9 cellular contexts compared by ENCODE assay signal in genomic region chr11:118620529-118621070, GRCh38. TPM values are rescaled to one million over a fixed set of nuclear protein-coding genes. Genes with fewer than 3 reads are reported as not detected.
DNase-seq lines count a peak whose midpoint lies in the region; ATAC-seq, FAIRE-seq and TF ChIP-seq lines count a peak whose summit lies in the region.
"Had no signal": no experiment of that assay in that cellular context is flagged by ENCODE, and none has a peak within 500 bp of the region (broad histone marks: within the 10 kb centered on the region; RNA-seq: fewer than 3 reads in every experiment).

No MANE protein-coding gene starts in this region.

- no peak overlapping the region for H2AFZ ChIP-seq in GM12878 (ENCODE audit: control insufficient read depth, low read depth, low read length)

- H3K27me3 Mint-ChIP-seq in activated CD4-positive, alpha-beta T cell treated with anti-CD3 and anti-CD28 coated beads for 36 hours: peaks cover 8% of the 10 kb centered on the region

- SMC1A ChIA-PET in GM12878 (lab: Charles Lee; ENCODE audit: uncharacterized antibody, unreplicated experiment): no interaction called here

- in situ Hi-C loops in GM12878 (cut with MboI): no loop called here

- no peak overlapping the region for H3K27ac Mint-ChIP-seq in activated CD4-positive, alpha-beta T cell treated with anti-CD3 and anti-CD28 coated beads for 36 hours
- H3K27ac Mint-ChIP-seq: CD4-positive, CD25-positive, alpha-beta regulatory T cell had no signal

- H3K27ac ChIP-seq in GM12878 (ENCODE audit: control insufficient read depth, insufficient read depth) (no peak overlapping the region), thymus (ENCODE audit: low read depth) (no peak overlapping the region)

- RAD21 ChIA-PET in GM12878 (lab: Charles Lee; ENCODE audit: unreplicated experiment): no interaction called here

- peak overlapping the region; percentile 39 for H3K4me3 Mint-ChIP-seq in activated CD4-positive, alpha-beta T cell treated with anti-CD3 and anti-CD28 coated beads for 36 hours

- H4K20me1 ChIP-seq in GM12878 (ENCODE audit: control insufficient read depth, insufficient read depth): no peaks in the 10 kb centered on the region

- TF ChIP-seq RAD21 in GM12878 (IDR thresholded peaks at IDR 0.05; ENCODE audit: insufficient read depth, low read depth, low read length): no peak

- H3K36me3 ChIP-seq in GM12878 (ENCODE audit: control insufficient read depth in 2 of 2, insufficient read depth in 2 of 2, low read length in 1 of 2) (no peaks in the 10 kb centered on the region), thymus (ENCODE audit: control insufficient read depth, insufficient read depth) (no peaks in the 10 kb centered on the region)

- H3K27me3 ChIP-seq in GM12878 (replicated peaks in 1 of 2; ENCODE audit: control insufficient read depth in 2 of 2, insufficient read depth in 2 of 2, low read length in 1 of 2) (peaks cover 5 to 6% of the 10 kb centered on the region in 2 experiments), thymus (ENCODE audit: control insufficient read depth, insufficient read depth) (no peaks in the 10 kb centered on the region)

- H3K9me3 Mint-ChIP-seq in activated CD4-positive, alpha-beta T cell treated with anti-CD3 and anti-CD28 coated beads for 36 hours (ENCODE audit: low read depth): no peaks in the 10 kb centered on the region
- H3K9me3 Mint-ChIP-seq: CD4-positive, CD25-positive, alpha-beta regulatory T cell had no signal

- CTCF ChIA-PET in activated CD4-positive, alpha-beta T cell treated with anti-CD3 and anti-CD28 coated beads for 36 hours (lab: Charles Lee): interaction anchor here (0.5 to 1.8 kb wide), 4 partner anchors 11 to 564 kb away, joined by 3 to 8 read pairs (median 4); no protein-coding TSS in a partner anchor
- CTCF ChIA-PET in GM12878 (lab: Yijun Ruan, JAX): no interaction called here

- TF ChIP-seq CTCF in GM12878 (IDR thresholded peaks at IDR 0.05 in 2 of 3, conservative IDR thresholded peaks at IDR 0.05 in 1 of 3; ENCODE audit: control insufficient read depth in 2 of 3, extremely low read depth in 1 of 3, insufficient read depth in 1 of 3, low read depth in 3 of 3, low read length in 3 of 3): no peak

- no peak for ATAC-seq in activated CD4-positive, alpha-beta T cell treated with anti-CD3 and anti-CD28 coated beads for 36 hours
- ATAC-seq in GM12878: peak; percentile 23; the same call in 1 of the 3 replicates

- no peak for DNase-seq in activated CD4-positive, alpha-beta T cell treated with anti-CD3 and anti-CD28 coated beads for 36 hours
- DNase-seq in activated CD4-positive, alpha-beta T cell treated with anti-CD3 and anti-CD28 coated beads, Interleukin-2, amount 50 U/mL, for 48 hours: no peak
- no peak for DNase-seq in GM12878 (ENCODE audit: low read depth, low spot score)
- DNase-seq in kidney tubule cell (ENCODE audit: low spot score): peak; percentile 55
- DNase-seq in NCI-H2107 treated with DMSO at 0.1 percent for 48 hours (lab: John Stamatoyannopoulos, UW; ENCODE audit: unreplicated experiment): no peak
- no peak for DNase-seq in NCI-H1417 (lab: John Stamatoyannopoulos, UW)
- no peak for DNase-seq in midbrain (lab: John Stamatoyannopoulos, UW)

- WGBS in GM12878 (ENCODE audit: insufficient coverage, insufficient replicate concordance, low lambda C conversion rate, missing lambda C conversion rate): 42% methylated on average over 7 of the region's 7 CpGs
- WGBS in thymus: 81% methylated on average over 7 of the region's 7 CpGs

- no peaks in the 10 kb centered on the region for H3K79me2 ChIP-seq in GM12878 (ENCODE audit: control insufficient read depth, insufficient read depth, low read length)

- TF ChIP-seq POLR2A in GM12878 (IDR thresholded peaks at IDR 0.05; ENCODE audit: low read depth, low read length): no peak

- H3K4me1 ChIP-seq in GM12878 (ENCODE audit: control insufficient read depth, insufficient read depth, low read length) (no peaks in the 10 kb centered on the region), thymus (ENCODE audit: control insufficient read depth, insufficient read depth, low read length) (peaks cover 25% of the 10 kb centered on the region)

- no peaks in the 10 kb centered on the region for H3K9me3 ChIP-seq in GM12878 (replicated peaks; ENCODE audit: control insufficient read depth, insufficient read depth, low read length)
- no peaks in the 10 kb centered on the region for H3K9me3 ChIP-seq in thymus (ENCODE audit: control insufficient read depth)

- intact Hi-C loops in activated CD4-positive, alpha-beta T cell treated with anti-CD3 and anti-CD28 coated beads for 36 hours (cut with DNase I, micrococcal nuclease): no loop called here
- intact Hi-C loops in GM12878 (cut with micrococcal nuclease; ENCODE audit: unreplicated experiment): no loop called here

- POLR2A ChIA-PET in activated CD4-positive, alpha-beta T cell treated with anti-CD3 and anti-CD28 coated beads for 36 hours (lab: Charles Lee): interaction anchor here (1.3 kb wide), 1 partner anchor 12 kb away, joined by 5 read pairs; no protein-coding TSS in a partner anchor
- POLR2A ChIA-PET in GM12878 (lab: Charles Lee): no interaction called here

- TF ChIP-seq EP300 in GM12878 (IDR thresholded peaks at IDR 0.05; ENCODE audit: borderline replicate concordance in 1 of 2, control insufficient read depth in 1 of 2, low read depth in 2 of 2, low read length in 2 of 2): no peak

- H3K4me2 ChIP-seq in GM12878 (ENCODE audit: control insufficient read depth, insufficient read depth): no peak overlapping the region

- no peaks in the 10 kb centered on the region for H3K36me3 Mint-ChIP-seq in activated CD4-positive, alpha-beta T cell treated with anti-CD3 and anti-CD28 coated beads for 36 hours (ENCODE audit: low read depth)

- H3K9ac ChIP-seq in GM12878 (ENCODE audit: control insufficient read depth, insufficient read depth, low read length): no peak overlapping the region

- peaks cover 12% of the 10 kb centered on the region for H3K4me1 Mint-ChIP-seq in activated CD4-positive, alpha-beta T cell treated with anti-CD3 and anti-CD28 coated beads for 36 hours

- FAIRE-seq in GM12878 (lab: Jason Lieb, UNC): no peak

- no TSS peak for BruUV-seq in GM12878 (replicated peaks; lab: Mats Ljungman, UMichigan)

- H3K4me3 ChIP-seq in GM12878 (no peak overlapping the region), thymus (ENCODE audit: low read length) (peak overlapping the region; percentile 44)

RNA-seq across cellular contexts. Expression of gene PHLDB1, which starts 13.2 kb away (rescaled TPM):
- total RNA-seq in activated CD4-positive, alpha-beta T cell treated with anti-CD3 and anti-CD28 coated beads for 36 hours: 1 to 10 TPM; 1.7 to 2.7 TPM
- 0.22 and 0.46 TPM in 2 replicates for total RNA-seq in GM12878 (2013; cell fraction: nucleolus; rRNA removed)
- total RNA-seq in GM12878 (2014; rRNA removed): 0.06 TPM in 1 of 2 replicates, not detected in the other
- total RNA-seq in GM12878 (2014; rRNA removed; fragmentation: Illumina TruSeq; extraction: Trizol): not detected in 2 replicates
- 0.23 and 0.27 TPM in 2 replicates for total RNA-seq in GM12878 (2021)
- not detected for polyA plus RNA-seq in GM12878 (2011; ENCODE audit: low read depth)
- polyA plus RNA-seq in GM12878 (2011; rRNA removed): 0.19 and 0.20 TPM in 2 replicates
- polyA plus RNA-seq in GM12878 (2011; cell fraction: cytosol; rRNA removed): 0.06 and 0.12 TPM in 2 replicates
- 0.35 and 0.52 TPM in 2 replicates for polyA plus RNA-seq in GM12878 (2011; cell fraction: nucleus; rRNA removed)
- 0.08 TPM in 1 of 2 replicates, not detected in the other for polyA plus RNA-seq in GM12878 (2012)
- polyA plus RNA-seq in GM12878 (2014; fragmentation: Illumina TruSeq; extraction: Trizol): 0.03 TPM in 1 of 2 replicates, not detected in the other
- polyA plus RNA-seq in GM12878 (2014; fragmentation: Nextera tagmentation; extraction: Ambion mirVana): not detected
- not detected in 2 replicates for polyA plus RNA-seq in GM12878 (2014; rRNA removed)
- under 1 TPM; 0.17 to 0.26 TPM for polyA plus RNA-seq in GM12878 (2016; fragmentation: Nextera tagmentation; extraction: Ambion mirVana)
- polyA minus RNA-seq in GM12878 (2011; rRNA and poly(A)+ RNA removed): 0.52 and 0.66 TPM in 2 replicates
- not detected in 2 replicates for polyA minus RNA-seq in GM12878 (2011; cell fraction: cytosol; rRNA and poly(A)+ RNA removed)
- polyA minus RNA-seq in GM12878 (2011; cell fraction: nucleus; rRNA and poly(A)+ RNA removed): 0.12 and 0.77 TPM in 2 replicates
- 14.0 TPM for polyA plus RNA-seq in thymus

RNA-seq across cellular contexts. Expression of gene ARCN1, which starts 48.4 kb away (rescaled TPM):
- total RNA-seq in activated CD4-positive, alpha-beta T cell treated with anti-CD3 and anti-CD28 coated beads for 36 hours: 100 to 1,000 TPM; 148 to 154 TPM
- 40.2 and 41.9 TPM in 2 replicates for total RNA-seq in GM12878 (2013; cell fraction: nucleolus; rRNA removed)
- 72.6 and 79.6 TPM in 2 replicates for total RNA-seq in GM12878 (2014; rRNA removed)
- total RNA-seq in GM12878 (2014; rRNA removed; fragmentation: Illumina TruSeq; extraction: Trizol): 88.9 and 99.6 TPM in 2 replicates
- total RNA-seq in GM12878 (2021): 116 and 118 TPM in 2 replicates
- 77.4 TPM for polyA plus RNA-seq in GM12878 (2011; ENCODE audit: low read depth)
- polyA plus RNA-seq in GM12878 (2011; rRNA removed): 172 and 177 TPM in 2 replicates
- 133 and 164 TPM in 2 replicates for polyA plus RNA-seq in GM12878 (2011; cell fraction: cytosol; rRNA removed)
- 34.7 and 45.2 TPM in 2 replicates for polyA plus RNA-seq in GM12878 (2011; cell fraction: nucleus; rRNA removed)
- 84.9 and 97.1 TPM in 2 replicates for polyA plus RNA-seq in GM12878 (2012)
- polyA plus RNA-seq in GM12878 (2014; fragmentation: Illumina TruSeq; extraction: Trizol): 152 and 180 TPM in 2 replicates
- 10 to 100 TPM; 33.3 to 47.4 TPM for polyA plus RNA-seq in GM12878 (2014; fragmentation: Nextera tagmentation; extraction: Ambion mirVana)
- 90.3 and 103 TPM in 2 replicates for polyA plus RNA-seq in GM12878 (2014; rRNA removed)
- polyA plus RNA-seq in GM12878 (2016; fragmentation: Nextera tagmentation; extraction: Ambion mirVana): 100 to 1,000 TPM; 109 to 114 TPM
- polyA minus RNA-seq in GM12878 (2011; rRNA and poly(A)+ RNA removed): 132 and 165 TPM in 2 replicates
- polyA minus RNA-seq in GM12878 (2011; cell fraction: cytosol; rRNA and poly(A)+ RNA removed): 48.4 and 55.4 TPM in 2 replicates
- 10.6 and 15.8 TPM in 2 replicates for polyA minus RNA-seq in GM12878 (2011; cell fraction: nucleus; rRNA and poly(A)+ RNA removed)
- polyA plus RNA-seq in thymus: 75.9 TPM

RNA-seq across cellular contexts. Expression of gene IFT46, which starts 54.9 kb away (rescaled TPM):
- 10 to 100 TPM; 18.7 to 25.4 TPM for total RNA-seq in activated CD4-positive, alpha-beta T cell treated with anti-CD3 and anti-CD28 coated beads for 36 hours
- total RNA-seq in GM12878 (2013; cell fraction: nucleolus; rRNA removed): 16.4 TPM in 2 replicates
- 15.4 and 19.3 TPM in 2 replicates for total RNA-seq in GM12878 (2014; rRNA removed)
- 15.0 and 15.3 TPM in 2 replicates for total RNA-seq in GM12878 (2014; rRNA removed; fragmentation: Illumina TruSeq; extraction: Trizol)
- 10.3 and 11.2 TPM in 2 replicates for total RNA-seq in GM12878 (2021)
- polyA plus RNA-seq in GM12878 (2011; ENCODE audit: low read depth): 8.8 TPM
- polyA plus RNA-seq in GM12878 (2011; rRNA removed): 26.6 and 29.7 TPM in 2 replicates
- polyA plus RNA-seq in GM12878 (2011; cell fraction: cytosol; rRNA removed): 22.1 and 22.6 TPM in 2 replicates
- 15.3 and 18.3 TPM in 2 replicates for polyA plus RNA-seq in GM12878 (2011; cell fraction: nucleus; rRNA removed)
- polyA plus RNA-seq in GM12878 (2012): 9.4 and 10.4 TPM in 2 replicates
- 16.8 and 23.4 TPM in 2 replicates for polyA plus RNA-seq in GM12878 (2014; fragmentation: Illumina TruSeq; extraction: Trizol)
- polyA plus RNA-seq in GM12878 (2014; fragmentation: Nextera tagmentation; extraction: Ambion mirVana): 10 to 100 TPM; 19.4 to 21.6 TPM
- 12.6 and 14.5 TPM in 2 replicates for polyA plus RNA-seq in GM12878 (2014; rRNA removed)
- polyA plus RNA-seq in GM12878 (2016; fragmentation: Nextera tagmentation; extraction: Ambion mirVana): 10 to 100 TPM; 14.2 to 16.6 TPM
- polyA minus RNA-seq in GM12878 (2011; rRNA and poly(A)+ RNA removed): 22.0 and 23.3 TPM in 2 replicates
- 4.9 and 9.5 TPM in 2 replicates for polyA minus RNA-seq in GM12878 (2011; cell fraction: cytosol; rRNA and poly(A)+ RNA removed)
- polyA minus RNA-seq in GM12878 (2011; cell fraction: nucleus; rRNA and poly(A)+ RNA removed): 4.2 and 5.4 TPM in 2 replicates
- 29.2 TPM for polyA plus RNA-seq in thymus

RNA-seq across cellular contexts. Expression of gene TREH, which starts 58.9 kb away (rescaled TPM):
- not detected for total RNA-seq in activated CD4-positive, alpha-beta T cell treated with anti-CD3 and anti-CD28 coated beads for 36 hours
- not detected in 2 replicates for total RNA-seq in GM12878 (2013; cell fraction: nucleolus; rRNA removed)
- total RNA-seq in GM12878 (2014; rRNA removed) (not detected in 2 replicates), GM12878 (2014; rRNA removed; fragmentation: Illumina TruSeq; extraction: Trizol) (not detected in 2 replicates), GM12878 (2021) (not detected in 2 replicates)
- polyA plus RNA-seq in GM12878 (2011; ENCODE audit: low read depth): not detected
- polyA plus RNA-seq in GM12878 (2011; rRNA removed) (not detected in 2 replicates), GM12878 (2014; fragmentation: Illumina TruSeq; extraction: Trizol) (not detected in 2 replicates), GM12878 (2014; fragmentation: Nextera tagmentation; extraction: Ambion mirVana) (not detected), GM12878 (2014; rRNA removed) (not detected in 2 replicates), GM12878 (2016; fragmentation: Nextera tagmentation; extraction: Ambion mirVana) (not detected), thymus (0.39 TPM)
- polyA plus RNA-seq in GM12878 (2011; cell fraction: cytosol; rRNA removed): not detected in 2 replicates
- polyA plus RNA-seq in GM12878 (2011; cell fraction: nucleus; rRNA removed): not detected in 2 replicates
- not detected in 2 replicates for polyA plus RNA-seq in GM12878 (2012)
- not detected in 2 replicates for polyA minus RNA-seq in GM12878 (2011; rRNA and poly(A)+ RNA removed)
- not detected in 2 replicates for polyA minus RNA-seq in GM12878 (2011; cell fraction: cytosol; rRNA and poly(A)+ RNA removed)
- not detected in 2 replicates for polyA minus RNA-seq in GM12878 (2011; cell fraction: nucleus; rRNA and poly(A)+ RNA removed)
- total RNA-seq: CD4-positive, CD25-positive, alpha-beta regulatory T cell had no signal
- polyA plus RNA-seq: CD4-positive, CD25-positive, alpha-beta regulatory T cell had no signal
